23 cellular contexts compared by ENCODE assay signal in genomic region chr5:128397878-128398277, GRCh38.
"Had no signal": no experiment of that assay in that cellular context is flagged by ENCODE, and none has a peak within 500 bp of the region (broad histone marks: within the 10 kb centered on the region; RNA-seq: fewer than 3 reads in every experiment).

No MANE protein-coding gene starts in this region.

- H3K4me1 ChIP-seq: colonic mucosa, esophagus squamous epithelium, gastrocnemius medialis, left lung, lower lobe of right lung had no signal

- H3K36me3 ChIP-seq: colonic mucosa, esophagus squamous epithelium, gastrocnemius medialis, heart right ventricle, left lung, lower lobe of right lung had no signal

- H3K9me3 ChIP-seq: colonic mucosa, esophagus squamous epithelium, gastrocnemius medialis, heart right ventricle, left lung, lower lobe of right lung, mucosa of descending colon had no signal

- ATAC-seq: effector memory CD8-positive, alpha-beta T cell; esophagus mucosa; gastrocnemius medialis; heart right ventricle; left cardiac atrium; left lung; left ventricle myocardium superior; lower lobe of right lung; mucosa of descending colon had no signal

- H3K27me3 ChIP-seq: colonic mucosa, esophagus squamous epithelium, gastrocnemius medialis, heart right ventricle, left lung had no signal

- H3K27ac ChIP-seq: colonic mucosa, epithelial cell of prostate, esophagus squamous epithelium, gastrocnemius medialis, heart right ventricle, left lung, lower lobe of right lung had no signal

- DNase-seq: colonic mucosa; cortex of kidney; effector CD8-positive, alpha-beta T cell; effector memory CD8-positive, alpha-beta T cell; endodermal cell; erythroblast; esophagus squamous epithelium; foreskin fibroblast; foreskin melanocyte; gastrocnemius medialis; glutamatergic neuron; head of caudate nucleus; heart right ventricle; hippocampal formation; left cardiac atrium; left lung; left ventricle myocardium superior; lower lobe of right lung; mesenchymal stem cell; mucosa of descending colon; naive B cell had no signal

- H3K4me3 ChIP-seq: colonic mucosa, esophagus squamous epithelium, gastrocnemius medialis, heart right ventricle, left lung, lower lobe of right lung, mucosa of descending colon had no signal
